Comparison of ENCODE assay signal across 24 cellular contexts in genomic region chr7:42543953-42544352, GRCh38.
DNase-seq lines count a peak whose midpoint lies in the region; ATAC-seq and TF ChIP-seq lines count a peak whose summit lies in the region.
"Had no signal": no experiment of that assay in that cellular context is flagged by ENCODE, and none has a peak within 500 bp of the region (broad histone marks: within the 10 kb centered on the region; RNA-seq: fewer than 3 reads in every experiment).

No MANE protein-coding gene starts in this region.

- no peak overlapping the region for H3K27ac Mint-ChIP-seq in WTC11
- H3K27ac Mint-ChIP-seq: B cell; CD4-positive, alpha-beta T cell; CD8-positive, alpha-beta T cell had no signal

- no peak overlapping the region for H3K9ac ChIP-seq in mammary epithelial cell (ENCODE audit: insufficient read depth, low read length)
- H3K9ac ChIP-seq: BLaER1 treated with 17β-estradiol and CSF1 and Interleukin-3, amounts not matched to agents 10 nM and 100 nM had no signal

- DNase-seq in mammary epithelial cell (no peak), breast epithelium (ENCODE audit: low spot score in 2 of 2) (no peak), dermis blood vessel endothelial cell (peak; percentile 13), fibroblast of pulmonary artery (ENCODE audit: low read depth) (peak; percentile 67), SK-N-DZ (ENCODE audit: low spot score) (no peak), WTC11 (ENCODE audit: low spot score) (no peak)
- no peak for DNase-seq in activated CD8-positive, alpha-beta memory T cell treated with anti-CD3 and anti-CD28 coated beads for 24 hours
- DNase-seq: AML-193; CD4-positive, alpha-beta T cell; CD8-positive, alpha-beta T cell; COR-L47; DMS 273 treated with DMSO at 0.1 percent for 48 hours; DMS153; DMS53; DMS79; DND-41; EL; GDM1 had no signal

- H3K4me3 ChIP-seq in mammary epithelial cell (replicated peaks in 1 of 3; ENCODE audit: insufficient read depth in 1 of 3, low read depth in 2 of 3, low read length in 3 of 3) (no peak overlapping the region), breast epithelium (no peak overlapping the region), fibroblast of pulmonary artery (replicated peaks; ENCODE audit: low read depth, low read length) (no peak overlapping the region)
- H3K4me3 ChIP-seq: A549, GM12878 had no signal

- H3K27me3 Mint-ChIP-seq in WTC11 (ENCODE audit: low read depth) = no peaks in the 10 kb centered on the region; the same call in 1 of the 2 replicates
- H3K27me3 Mint-ChIP-seq: B cell; CD4-positive, alpha-beta T cell had no signal

- H3K4me3 Mint-ChIP-seq in WTC11 = no peak overlapping the region
- H3K4me3 Mint-ChIP-seq: B cell; CD4-positive, alpha-beta T cell; CD8-positive, alpha-beta T cell had no signal

- no peak for TF ChIP-seq POLR2A in breast epithelium (IDR thresholded peaks at IDR 0.05)

- POLR2A ChIA-PET in WTC11 (lab: Charles Lee) = no interaction called here

- BruUV-seq in mammary epithelial cell (replicated peaks; lab: Mats Ljungman, UMichigan) = no TSS peak

- H4K20me1 ChIP-seq in mammary epithelial cell (ENCODE audit: insufficient read depth, low read length) = no peaks in the 10 kb centered on the region
- H4K20me1 ChIP-seq: BLaER1 treated with 17β-estradiol and CSF1 and Interleukin-3, amounts not matched to agents 10 nM and 100 nM had no signal

- H3K27ac ChIP-seq in mammary epithelial cell (ENCODE audit: insufficient read depth, low read depth, low read length) (no peak overlapping the region), breast epithelium (no peak overlapping the region)
- H3K27ac ChIP-seq: 22Rv1; A549; BLaER1 treated with 17β-estradiol and CSF1 and Interleukin-3, amounts not matched to agents 10 nM and 100 nM; C4-2B had no signal

- H3K4me2 ChIP-seq in mammary epithelial cell (ENCODE audit: insufficient read depth, low read depth, low read length) = no peak overlapping the region
- H3K4me2 ChIP-seq: A549; BLaER1 treated with 17β-estradiol and CSF1 and Interleukin-3, amounts not matched to agents 10 nM and 100 nM had no signal

- H3K9me3 Mint-ChIP-seq in WTC11 = peaks cover 83% of the 10 kb centered on the region

- no peaks in the 10 kb centered on the region for H3K27me3 ChIP-seq in mammary epithelial cell (ENCODE audit: insufficient read depth, low read length)
- H3K27me3 ChIP-seq in breast epithelium = no peaks in the 10 kb centered on the region
- H3K27me3 ChIP-seq: BLaER1 treated with 17β-estradiol and CSF1 and Interleukin-3, amounts not matched to agents 10 nM and 100 nM had no signal

- peaks cover 71% of the 10 kb centered on the region for H3K36me3 Mint-ChIP-seq in WTC11
- H3K36me3 Mint-ChIP-seq: CD8-positive, alpha-beta T cell had no signal

- H3K4me1 ChIP-seq in mammary epithelial cell (ENCODE audit: insufficient read depth, low read length) (no peaks in the 10 kb centered on the region), breast epithelium (no peaks in the 10 kb centered on the region)
- H3K4me1 ChIP-seq: A549; BLaER1 treated with 17β-estradiol and CSF1 and Interleukin-3, amounts not matched to agents 10 nM and 100 nM had no signal

- WGBS in mammary epithelial cell (ENCODE audit: low coverage, missing lambda C conversion rate) = 82% methylated on average over 3 of the region's 4 CpGs

- intact Hi-C loops in mammary epithelial cell (cut with micrococcal nuclease) (no loop called here), breast epithelium (cut with DNase I; ENCODE audit: low total_unique reads) (no loop called here)

- H3K79me2 ChIP-seq in mammary epithelial cell (ENCODE audit: insufficient read depth, low read length) = no peaks in the 10 kb centered on the region

- H3K4me1 Mint-ChIP-seq in WTC11 = peaks cover 19% of the 10 kb centered on the region
- H3K4me1 Mint-ChIP-seq: B cell had no signal

- H3K9me3 ChIP-seq in mammary epithelial cell (replicated peaks; ENCODE audit: insufficient read depth, low read length) = no peaks in the 10 kb centered on the region
- no peaks in the 10 kb centered on the region for H3K9me3 ChIP-seq in breast epithelium
- H3K9me3 ChIP-seq: A549 had no signal

- H2AFZ ChIP-seq in mammary epithelial cell (ENCODE audit: low read depth, low read length) = peak overlapping the region; percentile 7

- dilution Hi-C loops in mammary epithelial cell (cut with HindIII; ENCODE audit: low sequenced_read_pairs) = no loop called here

- CTCF ChIA-PET in mammary epithelial cell (lab: Charles Lee; ENCODE audit: low non-redundant PET) (no interaction called here), WTC11 (lab: Charles Lee) (no interaction called here)

- in situ Hi-C loops in mammary epithelial cell (cut with MboI; ENCODE audit: low sequenced_read_pairs in 2 of 2) = no loop called here

- no peak for TF ChIP-seq CTCF in mammary epithelial cell (conservative IDR thresholded peaks at IDR 0.05 in 1 of 2, IDR thresholded peaks at IDR 0.05 in 1 of 2; ENCODE audit: extremely low read depth in 1 of 2, insufficient read depth in 1 of 2, low read depth in 1 of 2, low read length in 2 of 2)
- no peak for TF ChIP-seq CTCF in breast epithelium (IDR thresholded peaks at IDR 0.05)
- no peak for TF ChIP-seq CTCF in fibroblast of pulmonary artery (IDR thresholded peaks at IDR 0.05; ENCODE audit: low read length, missing control alignments)
- no peak for TF ChIP-seq CTCF in WTC11 (IDR thresholded peaks at IDR 0.05)

- H3K36me3 ChIP-seq in mammary epithelial cell (ENCODE audit: insufficient read depth, low read length) (no peaks in the 10 kb centered on the region), breast epithelium (peaks cover 9% of the 10 kb centered on the region)
- H3K36me3 ChIP-seq: BLaER1 treated with 17β-estradiol and CSF1 and Interleukin-3, amounts not matched to agents 10 nM and 100 nM had no signal

- no peak for ATAC-seq in WTC11
- ATAC-seq: A549; CD8-positive, alpha-beta T cell; GM12878 had no signal

TF ChIP-seq in WTC11, 78 proteins besides CTCF, POLR2A, EP300 and RAD21:
- TF ChIP-seq, protein P1, sequence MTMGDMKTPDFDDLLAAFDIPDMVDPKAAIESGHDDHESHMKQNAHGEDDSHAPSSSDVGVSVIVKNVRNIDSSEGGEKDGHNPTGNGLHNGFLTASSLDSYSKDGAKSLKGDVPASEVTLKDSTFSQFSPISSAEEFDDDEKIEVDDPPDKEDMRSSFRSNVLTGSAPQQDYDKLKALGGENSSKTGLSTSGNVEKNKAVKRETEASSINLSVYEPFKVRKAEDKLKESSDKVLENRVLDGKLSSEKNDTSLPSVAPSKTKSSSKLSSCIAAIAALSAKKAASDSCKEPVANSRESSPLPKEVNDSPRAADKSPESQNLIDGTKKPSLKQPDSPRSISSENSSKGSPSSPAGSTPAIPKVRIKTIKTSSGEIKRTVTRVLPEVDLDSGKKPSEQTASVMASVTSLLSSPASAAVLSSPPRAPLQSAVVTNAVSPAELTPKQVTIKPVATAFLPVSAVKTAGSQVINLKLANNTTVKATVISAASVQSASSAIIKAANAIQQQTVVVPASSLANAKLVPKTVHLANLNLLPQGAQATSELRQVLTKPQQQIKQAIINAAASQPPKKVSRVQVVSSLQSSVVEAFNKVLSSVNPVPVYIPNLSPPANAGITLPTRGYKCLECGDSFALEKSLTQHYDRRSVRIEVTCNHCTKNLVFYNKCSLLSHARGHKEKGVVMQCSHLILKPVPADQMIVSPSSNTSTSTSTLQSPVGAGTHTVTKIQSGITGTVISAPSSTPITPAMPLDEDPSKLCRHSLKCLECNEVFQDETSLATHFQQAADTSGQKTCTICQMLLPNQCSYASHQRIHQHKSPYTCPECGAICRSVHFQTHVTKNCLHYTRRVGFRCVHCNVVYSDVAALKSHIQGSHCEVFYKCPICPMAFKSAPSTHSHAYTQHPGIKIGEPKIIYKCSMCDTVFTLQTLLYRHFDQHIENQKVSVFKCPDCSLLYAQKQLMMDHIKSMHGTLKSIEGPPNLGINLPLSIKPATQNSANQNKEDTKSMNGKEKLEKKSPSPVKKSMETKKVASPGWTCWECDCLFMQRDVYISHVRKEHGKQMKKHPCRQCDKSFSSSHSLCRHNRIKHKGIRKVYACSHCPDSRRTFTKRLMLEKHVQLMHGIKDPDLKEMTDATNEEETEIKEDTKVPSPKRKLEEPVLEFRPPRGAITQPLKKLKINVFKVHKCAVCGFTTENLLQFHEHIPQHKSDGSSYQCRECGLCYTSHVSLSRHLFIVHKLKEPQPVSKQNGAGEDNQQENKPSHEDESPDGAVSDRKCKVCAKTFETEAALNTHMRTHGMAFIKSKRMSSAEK (CRISPR knock-in tag; IDR thresholded peaks at IDR 0.05; ENCODE audit: borderline replicate concordance) = no peak
- TF ChIP-seq, protein P2, sequence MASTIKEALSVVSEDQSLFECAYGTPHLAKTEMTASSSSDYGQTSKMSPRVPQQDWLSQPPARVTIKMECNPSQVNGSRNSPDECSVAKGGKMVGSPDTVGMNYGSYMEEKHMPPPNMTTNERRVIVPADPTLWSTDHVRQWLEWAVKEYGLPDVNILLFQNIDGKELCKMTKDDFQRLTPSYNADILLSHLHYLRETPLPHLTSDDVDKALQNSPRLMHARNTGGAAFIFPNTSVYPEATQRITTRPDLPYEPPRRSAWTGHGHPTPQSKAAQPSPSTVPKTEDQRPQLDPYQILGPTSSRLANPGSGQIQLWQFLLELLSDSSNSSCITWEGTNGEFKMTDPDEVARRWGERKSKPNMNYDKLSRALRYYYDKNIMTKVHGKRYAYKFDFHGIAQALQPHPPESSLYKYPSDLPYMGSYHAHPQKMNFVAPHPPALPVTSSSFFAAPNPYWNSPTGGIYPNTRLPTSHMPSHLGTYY (CRISPR knock-in tag; IDR thresholded peaks at IDR 0.05) = no peak
- TF ChIP-seq, protein P3, sequence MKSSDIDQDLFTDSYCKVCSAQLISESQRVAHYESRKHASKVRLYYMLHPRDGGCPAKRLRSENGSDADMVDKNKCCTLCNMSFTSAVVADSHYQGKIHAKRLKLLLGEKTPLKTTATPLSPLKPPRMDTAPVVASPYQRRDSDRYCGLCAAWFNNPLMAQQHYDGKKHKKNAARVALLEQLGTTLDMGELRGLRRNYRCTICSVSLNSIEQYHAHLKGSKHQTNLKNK (CRISPR knock-in tag; IDR thresholded peaks at IDR 0.05) = no peak
- TF ChIP-seq HMGA2 (CRISPR knock-in tag; IDR thresholded peaks at IDR 0.05) (no peak), SOX15 (CRISPR knock-in tag; IDR thresholded peaks at IDR 0.05) (no peak)
- TF ChIP-seq, protein P4, sequence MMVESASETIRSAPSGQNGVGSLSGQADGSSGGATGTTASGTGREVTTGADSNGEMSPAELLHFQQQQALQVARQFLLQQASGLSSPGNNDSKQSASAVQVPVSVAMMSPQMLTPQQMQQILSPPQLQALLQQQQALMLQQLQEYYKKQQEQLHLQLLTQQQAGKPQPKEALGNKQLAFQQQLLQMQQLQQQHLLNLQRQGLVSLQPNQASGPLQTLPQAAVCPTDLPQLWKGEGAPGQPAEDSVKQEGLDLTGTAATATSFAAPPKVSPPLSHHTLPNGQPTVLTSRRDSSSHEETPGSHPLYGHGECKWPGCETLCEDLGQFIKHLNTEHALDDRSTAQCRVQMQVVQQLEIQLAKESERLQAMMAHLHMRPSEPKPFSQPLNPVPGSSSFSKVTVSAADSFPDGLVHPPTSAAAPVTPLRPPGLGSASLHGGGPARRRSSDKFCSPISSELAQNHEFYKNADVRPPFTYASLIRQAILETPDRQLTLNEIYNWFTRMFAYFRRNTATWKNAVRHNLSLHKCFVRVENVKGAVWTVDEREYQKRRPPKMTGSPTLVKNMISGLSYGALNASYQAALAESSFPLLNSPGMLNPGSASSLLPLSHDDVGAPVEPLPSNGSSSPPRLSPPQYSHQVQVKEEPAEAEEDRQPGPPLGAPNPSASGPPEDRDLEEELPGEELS (CRISPR knock-in tag; IDR thresholded peaks at IDR 0.05) = no peak

Comparison
In these comparisons a context has a peak if more than half of its experiments do, and no peak if none do; other contexts are left out.
1. DNase-seq: peak in dermis blood vessel endothelial cell (single experiment) and fibroblast of pulmonary artery (single experiment); none in mammary epithelial cell (single experiment), breast epithelium (0 of 2), SK-N-DZ (single experiment), activated CD8-positive, alpha-beta memory T cell treated with anti-CD3 and anti-CD28 coated beads for 24 hours (single experiment) and WTC11 (single experiment).